ENCODE assay signal across 24 cellular contexts in the genomic region with DNA sequence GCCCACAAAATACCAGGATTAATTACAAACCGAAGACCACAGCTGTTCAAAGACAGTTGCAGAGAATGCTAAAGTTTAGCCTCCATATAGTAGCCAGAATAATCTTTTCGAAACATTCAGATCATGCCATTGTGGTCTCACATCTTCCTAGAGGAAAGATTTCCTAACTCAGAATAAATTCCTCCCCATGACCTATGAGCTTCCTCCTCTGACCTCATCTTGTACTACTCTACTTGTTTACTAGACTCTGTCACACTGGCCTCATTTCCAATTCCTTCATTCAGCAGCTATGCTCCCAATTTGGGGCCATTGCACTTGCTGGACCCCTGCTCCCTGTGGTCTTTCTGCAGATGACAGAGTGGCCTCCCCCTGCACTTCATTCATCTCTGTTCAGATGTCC.
DNase-seq lines count a peak whose midpoint lies in the region; TF ChIP-seq lines count a peak whose summit lies in the region.
"Had no signal": no experiment of that assay in that cellular context is flagged by ENCODE, and none has a peak within 500 bp of the region (broad histone marks: within the 10 kb centered on the region; RNA-seq: fewer than 3 reads in every experiment).

No MANE protein-coding gene starts in this region.

- H3K4me3 ChIP-seq in KMS-11 (IDR thresholded peaks at IDR 0.05; ENCODE audit: insufficient read depth, low read depth, low read length) = no peak overlapping the region
- H3K4me3 ChIP-seq in MM.1S (ENCODE audit: low read length) = no peak overlapping the region
- H3K4me3 ChIP-seq: A549, adrenal gland, dorsolateral prefrontal cortex, esophagus muscularis mucosa, hepatocyte, lung, PC-9 had no signal

- H3K9me3 ChIP-seq in MM.1S (replicated peaks; ENCODE audit: insufficient read depth, low read length) = no peaks in the 10 kb centered on the region
- H3K9me3 ChIP-seq: A549, adrenal gland, esophagus muscularis mucosa had no signal

- H3K36me3 ChIP-seq in KMS-11 (ENCODE audit: insufficient read depth) (no peaks in the 10 kb centered on the region), MM.1S (replicated peaks; ENCODE audit: insufficient read depth, low read length) (no peaks in the 10 kb centered on the region)
- H3K36me3 ChIP-seq: adrenal gland, esophagus muscularis mucosa had no signal

- H3K27ac ChIP-seq in KMS-11 (peak overlapping the region; percentile 46; the same call in 1 of the 2 replicates), MM.1S (ENCODE audit: low read length) (no peak overlapping the region)
- H3K27ac ChIP-seq: A549, adrenal gland, dorsolateral prefrontal cortex, esophagus muscularis mucosa, hepatocyte, PC-9 had no signal

- H2AFZ ChIP-seq in KMS-11 (ENCODE audit: low read depth) = peak overlapping the region; percentile 34; the same call in 1 of the 2 replicates
- H2AFZ ChIP-seq in MM.1S (ENCODE audit: low read length) = no peak overlapping the region
- H2AFZ ChIP-seq: hepatocyte, PC-9 had no signal

- H3K79me2 ChIP-seq in KMS-11 (ENCODE audit: insufficient read depth, low read depth) = no peaks in the 10 kb centered on the region
- no peaks in the 10 kb centered on the region for H3K79me2 ChIP-seq in MM.1S (ENCODE audit: low read length)
- H3K79me2 ChIP-seq: hepatocyte had no signal

- DNase-seq in EH (ENCODE audit: low read depth) (peak; percentile 7), fibroblast of gingiva (ENCODE audit: low read depth) (peak; percentile 39), renal cortical epithelial cell (ENCODE audit: low read depth) (peak; percentile 4), HuH-7 (ENCODE audit: low spot score) (no peak), MM.1S (no peak), NK-92 (lab: John Stamatoyannopoulos, UW; ENCODE audit: unreplicated experiment) (no peak), NCI-H1417 (lab: John Stamatoyannopoulos, UW) (no peak)
- DNase-seq: activated CD8-positive, alpha-beta memory T cell treated with anti-CD3 and anti-CD28 coated beads, Interleukin-2, amount 50 U/mL, for 4 hours; activated naive CD4-positive, alpha-beta T cell treated with anti-CD3 and anti-CD28 coated beads for 36 hours; adrenal gland; dorsolateral prefrontal cortex; KBM-7; NCI-H1436 treated with DMSO at 0.1 percent for 48 hours; NCI-H2081 treated with DMSO at 0.1 percent for 48 hours; NCI-H226; NCI-H526 treated with DMSO at 0.1 percent for 48 hours; PC-9; stimulated activated naive B cell treated with anti-CD40 and anti-IgM and Interleukin-4, amounts not matched to agents 10 μg/mL and 1 μg/mL and 100 μg/mL, for 72 hours; T-helper 17 cell had no signal

- H4K20me1 ChIP-seq in KMS-11 (ENCODE audit: insufficient read depth) (no peaks in the 10 kb centered on the region), MM.1S (ENCODE audit: insufficient read depth, low read length) (no peaks in the 10 kb centered on the region)

- H3K9me2 ChIP-seq in MM.1S (replicated peaks; ENCODE audit: insufficient read depth, low read length) = no peaks in the 10 kb centered on the region

- H3K4me1 ChIP-seq in KMS-11 (ENCODE audit: low read depth, poor library complexity, severe bottlenecking) (peaks cover 66% of the 10 kb centered on the region), MM.1S (ENCODE audit: low read length) (peaks cover 21% of the 10 kb centered on the region)
- H3K4me1 ChIP-seq: A549, esophagus muscularis mucosa had no signal

- H3K4me2 ChIP-seq in KMS-11 = peak overlapping the region; percentile 60
- H3K4me2 ChIP-seq in MM.1S (ENCODE audit: low read depth, low read length) = no peak overlapping the region
- H3K4me2 ChIP-seq: A549, hepatocyte, PC-9 had no signal

- TF ChIP-seq CTCF in KMS-11 (conservative IDR thresholded peaks at IDR 0.05; ENCODE audit: low read depth, low read length) (no peak), MM.1S (IDR thresholded peaks at IDR 0.05; ENCODE audit: low read length) (no peak)

- H3K9ac ChIP-seq in KMS-11 (no peak overlapping the region; the same call in 1 of the 2 replicates), MM.1S (ENCODE audit: low read length) (no peak overlapping the region)

- H3F3A ChIP-seq in MM.1S (ENCODE audit: insufficient read depth, low read length) = peaks cover 6% of the 10 kb centered on the region

- no peaks in the 10 kb centered on the region for H3K27me3 ChIP-seq in KMS-11 (ENCODE audit: insufficient read depth, low read depth)
- no peaks in the 10 kb centered on the region for H3K27me3 ChIP-seq in MM.1S (replicated peaks; ENCODE audit: insufficient read depth, low read length)
- H3K27me3 ChIP-seq: adrenal gland, dorsolateral prefrontal cortex, esophagus muscularis mucosa, hepatocyte had no signal

Comparison
In these comparisons a context has a peak if more than half of its experiments do, and no peak if none do; other contexts are left out.
1. DNase-seq: peak in EH (single experiment), fibroblast of gingiva (single experiment) and renal cortical epithelial cell (single experiment); none in HuH-7 (single experiment), MM.1S (single experiment), NK-92 (single experiment) and NCI-H1417 (0 of 3).